9 cellular contexts compared by ENCODE assay signal in genomic region chr16:67248401-67249177, GRCh38. TPM values are rescaled to one million over a fixed set of nuclear protein-coding genes. Genes with fewer than 3 reads are reported as not detected.
A peak's percentile ranks its signal among the peaks of the same experiment; 100 is the strongest.
DNase-seq lines count a peak whose midpoint lies in the region; ATAC-seq and TF ChIP-seq lines count a peak whose summit lies in the region.
"Had no signal": no experiment of that assay in that cellular context is flagged by ENCODE, and none has a peak within 500 bp of the region (broad histone marks: within the 10 kb centered on the region; RNA-seq: fewer than 3 reads in every experiment).

A gene with protein sequence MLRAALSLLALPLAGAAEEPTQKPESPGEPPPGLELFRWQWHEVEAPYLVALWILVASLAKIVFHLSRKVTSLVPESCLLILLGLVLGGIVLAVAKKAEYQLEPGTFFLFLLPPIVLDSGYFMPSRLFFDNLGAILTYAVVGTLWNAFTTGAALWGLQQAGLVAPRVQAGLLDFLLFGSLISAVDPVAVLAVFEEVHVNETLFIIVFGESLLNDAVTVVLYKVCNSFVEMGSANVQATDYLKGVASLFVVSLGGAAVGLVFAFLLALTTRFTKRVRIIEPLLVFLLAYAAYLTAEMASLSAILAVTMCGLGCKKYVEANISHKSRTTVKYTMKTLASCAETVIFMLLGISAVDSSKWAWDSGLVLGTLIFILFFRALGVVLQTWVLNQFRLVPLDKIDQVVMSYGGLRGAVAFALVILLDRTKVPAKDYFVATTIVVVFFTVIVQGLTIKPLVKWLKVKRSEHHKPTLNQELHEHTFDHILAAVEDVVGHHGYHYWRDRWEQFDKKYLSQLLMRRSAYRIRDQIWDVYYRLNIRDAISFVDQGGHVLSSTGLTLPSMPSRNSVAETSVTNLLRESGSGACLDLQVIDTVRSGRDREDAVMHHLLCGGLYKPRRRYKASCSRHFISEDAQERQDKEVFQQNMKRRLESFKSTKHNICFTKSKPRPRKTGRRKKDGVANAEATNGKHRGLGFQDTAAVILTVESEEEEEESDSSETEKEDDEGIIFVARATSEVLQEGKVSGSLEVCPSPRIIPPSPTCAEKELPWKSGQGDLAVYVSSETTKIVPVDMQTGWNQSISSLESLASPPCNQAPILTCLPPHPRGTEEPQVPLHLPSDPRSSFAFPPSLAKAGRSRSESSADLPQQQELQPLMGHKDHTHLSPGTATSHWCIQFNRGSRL (plus strand): TSS chr16:67248979. CDS start chr16:67249015, 36 bp downstream.

- peaks cover 18% of the 10 kb centered on the region for H3K27me3 ChIP-seq in MM.1S (replicated peaks; ENCODE audit: insufficient read depth, low read length)
- peaks cover 0 to 34% of the 10 kb centered on the region in 2 donors for H3K27me3 ChIP-seq in left lung
- peaks cover 0 to 39% of the 10 kb centered on the region in 2 donors for H3K27me3 ChIP-seq in tibial artery

- no peaks in the 10 kb centered on the region for H3K36me3 ChIP-seq in MM.1S (replicated peaks; ENCODE audit: insufficient read depth, low read length)
- no peaks in the 10 kb centered on the region for H3K36me3 ChIP-seq in left lung
- no peaks in the 10 kb centered on the region for H3K36me3 ChIP-seq in tibial artery

- H3K4me3 Mint-ChIP-seq in MCF 10A (ENCODE audit: unreplicated experiment) = peak within 1 kb of the TSS; percentile 81

- peak within 1 kb of the TSS; percentile 62 for H3K9ac ChIP-seq in MM.1S (ENCODE audit: low read length)

- no peaks in the 10 kb centered on the region for H3K9me2 ChIP-seq in MM.1S (replicated peaks; ENCODE audit: insufficient read depth, low read length)

- DNase-seq in NCI-H146 (lab: John Stamatoyannopoulos, UW) (peak; percentile 37), NCI-H146 treated with DMSO at 0.1 percent for 48 hours (lab: John Stamatoyannopoulos, UW; ENCODE audit: unreplicated experiment) (no peak), MM.1S (no peak), MCF 10A (ENCODE audit: unreplicated experiment) (no peak), left lung (peak in 1 of 2 donors; percentile 50), tibial artery (peak in 1 of 2 donors; percentile 21), SW 1271 (lab: John Stamatoyannopoulos, UW) (no peak)

- H3K4me2 ChIP-seq in MM.1S (ENCODE audit: low read depth, low read length) = peak within 1 kb of the TSS; percentile 79

- ATAC-seq in left lung = no peak
- no peak for ATAC-seq in esophagus mucosa
- ATAC-seq: body of pancreas had no signal

- H3F3A ChIP-seq in MM.1S (ENCODE audit: insufficient read depth, low read length) = peaks cover 44% of the 10 kb centered on the region

- peak within 1 kb of the TSS; percentile 94 for H2AFZ ChIP-seq in MM.1S (ENCODE audit: low read length)

- no TSS peak for BruUV-seq in MCF 10A (replicated peaks; lab: Mats Ljungman, UMichigan)

- H3K79me2 ChIP-seq in MM.1S (ENCODE audit: low read length) = peaks cover 22% of the 10 kb centered on the region

- peak within 1 kb of the TSS; percentile 78 for H3K27ac Mint-ChIP-seq in MCF 10A (ENCODE audit: low read depth, unreplicated experiment)

- TF ChIP-seq CTCF in MM.1S (IDR thresholded peaks at IDR 0.05; ENCODE audit: low read length) = no peak
- no peak for TF ChIP-seq CTCF in MCF 10A (IDR thresholded peaks at IDR 0.05; ENCODE audit: unreplicated experiment)
- no peak for TF ChIP-seq CTCF in left lung (IDR thresholded peaks at IDR 0.05)
- peak in 1 of 2 experiments; percentile 25 for TF ChIP-seq CTCF in tibial artery (IDR thresholded peaks at IDR 0.05)

- no peaks in the 10 kb centered on the region for H3K36me3 Mint-ChIP-seq in MCF 10A (ENCODE audit: insufficient read depth, unreplicated experiment)

- CTCF ChIA-PET in MCF 10A (lab: Yijun Ruan, JAX) = interaction anchor here (1.6 to 3.1 kb wide), 2 partner anchors 12 kb away, joined by 5 to 19 read pairs; no protein-coding TSS in a partner anchor

- H3K9me3 Mint-ChIP-seq in MCF 10A (ENCODE audit: unreplicated experiment) = no peaks in the 10 kb centered on the region

- H3K9me3 ChIP-seq in MM.1S (replicated peaks; ENCODE audit: insufficient read depth, low read length) (no peaks in the 10 kb centered on the region), left lung (no peaks in the 10 kb centered on the region), tibial artery (no peaks in the 10 kb centered on the region)
- H3K9me3 ChIP-seq: body of pancreas had no signal

- H3K4me1 ChIP-seq in MM.1S (ENCODE audit: low read length) (peaks cover 32% of the 10 kb centered on the region), left lung (peaks cover 35 to 46% of the 10 kb centered on the region in 2 donors), tibial artery (peaks cover 0 to 56% (median 46%) of the 10 kb centered on the region in 4 donors)

- H3K4me1 Mint-ChIP-seq in MCF 10A (ENCODE audit: insufficient read depth, unreplicated experiment) = peaks cover 34% of the 10 kb centered on the region

- H4K20me1 ChIP-seq in MM.1S (ENCODE audit: insufficient read depth, low read length) = no peaks in the 10 kb centered on the region

- POLR2A ChIA-PET in MCF 10A (lab: Yijun Ruan, JAX) = interaction anchor here (0.6 to 3.7 kb wide), 7 partner anchors 23 to 298 kb away, joined by 3 to 45 read pairs (median 5); partner anchors contain the start of genes MATCAP1 and TMEM208

- H3K27me3 Mint-ChIP-seq in MCF 10A (ENCODE audit: insufficient read depth, unreplicated experiment) = peaks cover 18% of the 10 kb centered on the region

- intact Hi-C loops in MCF 10A (cut with micrococcal nuclease) = no loop called here
- intact Hi-C loops in left lung (cut with DNase I) = no loop called here
- intact Hi-C loops in tibial artery (cut with DNase I; ENCODE audit: low total_unique reads) = no loop called here

- H3K4me3 ChIP-seq in MM.1S (ENCODE audit: low read length) (peak within 1 kb of the TSS; percentile 93), left lung (peak within 1 kb of the TSS; percentile 48 to 81), tibial artery (peak within 1 kb of the TSS; percentile 70 to 74)

- H3K27ac ChIP-seq in MM.1S (ENCODE audit: low read length) = no peak within 1 kb of the TSS; the same call in 1 of the 2 replicates
- H3K27ac ChIP-seq in left lung = peak within 1 kb of the TSS in 1 of 2 donors; percentile 97
- H3K27ac ChIP-seq in tibial artery = peak within 1 kb of the TSS; percentile 6 to 83

RNA-seq across cellular contexts. Expression of the gene that starts here (rescaled TPM):
- 0.40 and 1.4 TPM in 2 replicates for total RNA-seq in MCF 10A (2022)
- 1 to 10 TPM; 3.2 to 4.0 TPM for total RNA-seq in left lung
- 0.08 TPM for total RNA-seq in esophagus mucosa
